ENCODE assay signal across 17 cellular contexts in the genomic region with DNA sequence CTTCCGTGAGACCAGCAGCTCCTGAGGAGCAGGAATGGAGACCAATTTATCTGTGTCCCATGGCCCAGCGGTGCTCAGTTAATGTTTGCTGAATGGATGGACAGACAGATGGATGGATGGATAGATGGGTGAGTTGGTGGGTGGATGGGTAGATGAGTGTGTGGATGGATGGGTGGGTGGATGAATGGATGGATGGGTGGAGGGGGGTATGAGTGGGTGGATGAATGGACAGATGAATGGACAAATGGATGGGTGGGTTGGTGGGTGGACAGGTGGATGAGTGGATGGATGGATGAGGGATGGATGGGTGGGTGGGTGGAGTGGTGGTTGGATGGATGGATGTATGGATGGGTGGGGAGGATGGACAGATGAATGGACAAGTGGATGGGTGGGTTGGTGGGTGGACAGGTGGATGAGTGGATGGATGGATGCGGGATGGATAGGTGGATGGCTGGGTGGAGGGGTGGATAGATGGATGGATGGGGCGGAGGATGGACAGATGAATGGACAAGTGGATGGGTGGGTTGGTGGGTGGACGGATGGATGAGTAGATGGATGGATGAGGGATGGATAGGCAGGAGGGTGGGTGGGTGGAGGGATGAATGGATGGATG. TPM values are rescaled to one million over a fixed set of nuclear protein-coding genes. Genes with fewer than 3 reads are reported as not detected.
A peak's percentile ranks its signal among the peaks of the same experiment; 100 is the strongest.
DNase-seq lines count a peak whose midpoint lies in the region; ATAC-seq and TF ChIP-seq lines count a peak whose summit lies in the region.
"Had no signal": no experiment of that assay in that cellular context is flagged by ENCODE, and none has a peak within 500 bp of the region (broad histone marks: within the 10 kb centered on the region; RNA-seq: fewer than 3 reads in every experiment).

No MANE protein-coding gene starts in this region.

- intact Hi-C loops in heart right ventricle (cut with DNase I), result loop anchor here in 3 of 10 donors (5.0 kb wide), 2 partner anchors 40 to 60 kb away; no protein-coding TSS in a partner anchor
- intact Hi-C loops in Right ventricle myocardium superior (cut with DNase I), result no loop called here
- intact Hi-C loops in prostate gland (cut with DNase I), result no loop called here
- intact Hi-C loops in vagina (cut with DNase I), result no loop called here

- H3K27me3 ChIP-seq in heart right ventricle (no peaks in the 10 kb centered on the region), prostate gland (replicated peaks; ENCODE audit: insufficient read depth) (no peaks in the 10 kb centered on the region), vagina (no peaks in the 10 kb centered on the region)

- H3K27ac ChIP-seq in heart right ventricle, result peak overlapping the region in 8 of 10 donors; percentile 52 to 92 (median 86)
- peak overlapping the region; percentile 99 for H3K27ac ChIP-seq in epithelial cell of prostate
- peak overlapping the region; percentile 57 to 65 for H3K27ac ChIP-seq in prostate gland
- peak overlapping the region; percentile 84 for H3K27ac ChIP-seq in vagina

- no peak for DNase-seq in heart right ventricle
- DNase-seq in Right ventricle myocardium superior, result no peak
- DNase-seq in epithelial cell of prostate (ENCODE audit: low read depth, low spot score), result no peak
- DNase-seq in prostate gland (ENCODE audit: low spot score), result no peak
- DNase-seq in vagina (ENCODE audit: extremely low spot score in 2 of 2), result no peak
- DNase-seq in NK-92 treated with Interleukin-12 subunit alpha and Interleukin-12 subunit beta, amount 100 ng/mL, for 24 hours (lab: John Stamatoyannopoulos, UW), result no peak
- DNase-seq in DMS 273 treated with DMSO at 0.1 percent for 48 hours (lab: John Stamatoyannopoulos, UW), result no peak
- no peak for DNase-seq in natural killer cell treated with Interleukin-12 subunit alpha and Interleukin-12 subunit beta and Interleukin-15 and Interleukin-18, amount 100 ng/mL, for 72 hours (ENCODE audit: low spot score)
- DNase-seq: ACHN; activated CD4-positive, alpha-beta T cell treated with anti-CD3 and anti-CD28 coated beads, Interleukin-2, amount 10 ng/mL, durations not matched to agents 7 days and 5 days; activated T-cell treated with anti-CD3 and anti-CD28 coated beads, Interleukin-2, amount 50 U/mL, for 72 hours; COR-L47; NCI-H774; occipital lobe; SHP77; stimulated activated CD4-positive, alpha-beta T cell treated with anti-CD3 and anti-CD28 coated beads, Interleukin-12 subunit alpha, Interleukin-12 subunit beta, amount 100 ng/mL, for 4 hours; T1000 had no signal

- no peak overlapping the region for H3K4me3 Mint-ChIP-seq in natural killer cell treated with Interleukin-12 subunit alpha and Interleukin-12 subunit beta and Interleukin-15 and Interleukin-18, amount 100 ng/mL, for 72 hours
- H3K4me3 Mint-ChIP-seq: activated CD4-positive, alpha-beta T cell treated with anti-CD3 and anti-CD28 coated beads, Interleukin-2, amount 10 ng/mL, durations not matched to agents 7 days and 5 days; activated T-cell treated with anti-CD3 and anti-CD28 coated beads, Interleukin-2, amount 50 U/mL, for 72 hours had no signal

- 95% methylated on average over 5 of the region's 5 CpGs for WGBS in heart right ventricle, 2 donors
- 87% methylated on average over 5 of the region's 5 CpGs for WGBS in prostate gland

- no peaks in the 10 kb centered on the region for H3K9me3 Mint-ChIP-seq in natural killer cell treated with Interleukin-12 subunit alpha and Interleukin-12 subunit beta and Interleukin-15 and Interleukin-18, amount 100 ng/mL, for 72 hours
- H3K9me3 Mint-ChIP-seq: activated CD4-positive, alpha-beta T cell treated with anti-CD3 and anti-CD28 coated beads, Interleukin-2, amount 10 ng/mL, durations not matched to agents 7 days and 5 days; activated T-cell treated with anti-CD3 and anti-CD28 coated beads, Interleukin-2, amount 50 U/mL, for 72 hours had no signal

- no peak for ATAC-seq in heart right ventricle
- ATAC-seq in Right ventricle myocardium superior (ENCODE audit: poor library complexity), result no peak
- no peak for ATAC-seq in natural killer cell treated with Interleukin-12 subunit alpha and Interleukin-12 subunit beta and Interleukin-15 and Interleukin-18, amount 100 ng/mL, for 72 hours
- ATAC-seq: activated T-cell treated with anti-CD3 and anti-CD28 coated beads, Interleukin-2, amount 50 U/mL, for 72 hours had no signal

- no peak overlapping the region for H3K27ac Mint-ChIP-seq in natural killer cell treated with Interleukin-12 subunit alpha and Interleukin-12 subunit beta and Interleukin-15 and Interleukin-18, amount 100 ng/mL, for 72 hours
- H3K27ac Mint-ChIP-seq: activated CD4-positive, alpha-beta T cell treated with anti-CD3 and anti-CD28 coated beads, Interleukin-2, amount 10 ng/mL, durations not matched to agents 7 days and 5 days; activated T-cell treated with anti-CD3 and anti-CD28 coated beads, Interleukin-2, amount 50 U/mL, for 72 hours had no signal

- H3K36me3 ChIP-seq in heart right ventricle, result peaks cover 0 to 34% (median 7%) of the 10 kb centered on the region in 9 donors
- no peaks in the 10 kb centered on the region for H3K36me3 ChIP-seq in prostate gland
- peaks cover 0 to 8% of the 10 kb centered on the region in 2 donors for H3K36me3 ChIP-seq in vagina

- H3K9me3 ChIP-seq in heart right ventricle (no peaks in the 10 kb centered on the region), prostate gland (no peaks in the 10 kb centered on the region), vagina (no peaks in the 10 kb centered on the region)

- H3K27me3 Mint-ChIP-seq in natural killer cell treated with Interleukin-12 subunit alpha and Interleukin-12 subunit beta and Interleukin-15 and Interleukin-18, amount 100 ng/mL, for 72 hours, result peaks cover 13 to 20% of the 10 kb centered on the region in 2 donors

- no peaks in the 10 kb centered on the region for H3K36me3 Mint-ChIP-seq in natural killer cell treated with Interleukin-12 subunit alpha and Interleukin-12 subunit beta and Interleukin-15 and Interleukin-18, amount 100 ng/mL, for 72 hours

- TF ChIP-seq CTCF in heart right ventricle (IDR thresholded peaks at IDR 0.05) (no peak), prostate gland (IDR thresholded peaks at IDR 0.05) (no peak), vagina (IDR thresholded peaks at IDR 0.05) (no peak)

- H3K4me1 Mint-ChIP-seq in natural killer cell treated with Interleukin-12 subunit alpha and Interleukin-12 subunit beta and Interleukin-15 and Interleukin-18, amount 100 ng/mL, for 72 hours (ENCODE audit: low read depth in 2 of 2), result peaks cover 0 to 6% of the 10 kb centered on the region in 2 donors

- H3K4me3 ChIP-seq in heart right ventricle (no peak overlapping the region), prostate gland (no peak overlapping the region), vagina (no peak overlapping the region)

- no peak for TF ChIP-seq POLR2A in prostate gland (IDR thresholded peaks at IDR 0.05)
- TF ChIP-seq POLR2A in vagina (IDR thresholded peaks at IDR 0.05), result no peak

- peaks cover 68 to 90% (median 84%) of the 10 kb centered on the region in 9 donors for H3K4me1 ChIP-seq in heart right ventricle
- H3K4me1 ChIP-seq in prostate gland (replicated peaks), result peaks cover 8% of the 10 kb centered on the region
- H3K4me1 ChIP-seq in vagina, result peaks cover 83% of the 10 kb centered on the region

RNA-seq across cellular contexts. Expression of gene EPHA2, which starts 13.4 kb away (rescaled TPM):
- total RNA-seq in heart right ventricle (10 to 100 TPM in 9 of 10 donors, 1 to 10 TPM in 1; 8.3 to 25.1 (median 11.9) TPM), Right ventricle myocardium superior (7.3 TPM), prostate gland (10 to 100 TPM; 14.8 to 17.7 TPM), vagina (264 TPM)
- polyA plus RNA-seq in heart right ventricle, result 1 to 10 TPM; 7.8 to 9.3 TPM
- not detected for total RNA-seq in natural killer cell treated with Interleukin-12 subunit alpha and Interleukin-12 subunit beta and Interleukin-15 and Interleukin-18, amount 100 ng/mL, for 72 hours
- total RNA-seq: activated CD4-positive, alpha-beta T cell treated with anti-CD3 and anti-CD28 coated beads, Interleukin-2, amount 10 ng/mL, durations not matched to agents 7 days and 5 days had no signal

Comparison
In these comparisons a context has a peak if more than half of its experiments do, and no peak if none do; other contexts are left out.
1. RNA of gene EPHA2, which starts 13.4 kb away (total RNA-seq): 264 TPM in vagina (single experiment); 14.8 to 17.7 TPM in prostate gland, 8.3 to 25.1 TPM in heart right ventricle, 7.3 TPM in Right ventricle myocardium superior (single experiment) and not detected in natural killer cell treated with Interleukin-12 subunit alpha and Interleukin-12 subunit beta and Interleukin-15 and Interleukin-18, amount 100 ng/mL, for 72 hours; every median in the first group is over 10 times any median in the second.
2. Peak in every context shown above with its lines, with median percentiles within 50 percentile points of each other: H3K27ac ChIP-seq.